In genomic region chr5:151905639-151906038, GRCh38 we compare ENCODE assay signal across 2 cellular contexts.
TF ChIP-seq lines count a peak whose summit lies in the region.

No MANE protein-coding gene starts in this region.

TF ChIP-seq in SK-N-SH, 30 proteins besides CTCF, POLR2A, EP300 and RAD21:
- TF ChIP-seq RCOR1 (IDR thresholded peaks at IDR 0.05; ENCODE audit: low read length) = no peak

TF ChIP-seq in SK-N-SH treated with all-trans-retinoic acid at 6 μM for 48 hours, 23 proteins besides CTCF, POLR2A, EP300 and RAD21:
- TF ChIP-seq POU6F1 (CRISPR knock-in tag; IDR thresholded peaks at IDR 0.05; ENCODE audit: borderline replicate concordance, low read depth) (no peak), ARNTL (CRISPR knock-in tag; IDR thresholded peaks at IDR 0.05; ENCODE audit: borderline replicate concordance, low read depth) (no peak), ZC3H10 (CRISPR knock-in tag; IDR thresholded peaks at IDR 0.05) (no peak), ZFP30 (CRISPR knock-in tag; IDR thresholded peaks at IDR 0.05) (no peak)
